Comparison of ENCODE assay signal across 1 cellular context in genomic region chr11:116217006-116217405, GRCh38.
TF ChIP-seq lines count a peak whose summit lies in the region.

No MANE protein-coding gene starts in this region.

TF ChIP-seq in endothelial cell of umbilical vein, 7 proteins besides CTCF, POLR2A, EP300 and RAD21:
- no peak for TF ChIP-seq FOS (IDR thresholded peaks at IDR 0.05; ENCODE audit: borderline replicate concordance, insufficient read depth, low read length)
